15 cellular contexts compared by ENCODE assay signal in the genomic region with DNA sequence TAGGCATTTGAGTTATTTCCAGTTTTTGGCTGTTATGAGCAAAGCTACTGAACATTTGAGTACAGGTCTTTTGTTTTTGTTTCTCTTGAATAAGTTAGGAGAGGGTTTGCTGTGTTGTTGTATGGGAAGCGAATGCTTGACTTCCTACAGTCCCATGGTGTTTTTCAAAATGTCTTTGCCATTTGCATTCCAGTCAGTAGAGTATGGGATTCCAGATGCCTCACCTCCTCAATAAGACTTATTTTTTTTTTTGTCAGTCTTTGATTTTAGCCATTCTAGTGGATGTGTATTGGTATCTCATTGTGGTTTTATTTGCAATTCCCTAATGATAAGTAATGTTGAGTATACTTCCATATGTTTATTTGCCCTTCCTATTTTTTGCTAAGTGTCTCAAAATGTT. TPM values are rescaled to one million over a fixed set of nuclear protein-coding genes. Genes with fewer than 3 reads are reported as not detected.
DNase-seq lines count a peak whose midpoint lies in the region; ATAC-seq and TF ChIP-seq lines count a peak whose summit lies in the region.
"Had no signal": no experiment of that assay in that cellular context is flagged by ENCODE, and none has a peak within 500 bp of the region (broad histone marks: within the 10 kb centered on the region; RNA-seq: fewer than 3 reads in every experiment).

No MANE protein-coding gene starts in this region.

- H3K4me3 ChIP-seq in CD4-positive, alpha-beta memory T cell (ENCODE audit: low read length in 2 of 2): no peak overlapping the region
- H3K4me3 ChIP-seq in GM23338 (no peak overlapping the region), mammary epithelial cell (replicated peaks in 1 of 3; ENCODE audit: insufficient read depth in 1 of 3, low read depth in 2 of 3, low read length in 3 of 3) (no peak overlapping the region)
- H3K4me3 ChIP-seq: cardiac muscle cell had no signal

- H3K79me2 ChIP-seq in GM23338 (replicated peaks; ENCODE audit: insufficient read depth) (peaks cover 99% of the 10 kb centered on the region), mammary epithelial cell (ENCODE audit: insufficient read depth, low read length) (peaks cover 95% of the 10 kb centered on the region)

- H3K4me3 Mint-ChIP-seq in CD4-positive, alpha-beta memory T cell: peak overlapping the region; percentile 1 to 79 (median 42)
- no peak overlapping the region for H3K4me3 Mint-ChIP-seq in GM23338
- H3K4me3 Mint-ChIP-seq in naive thymus-derived CD8-positive, alpha-beta T cell: peak overlapping the region in 9 of 10 donors; percentile 19 to 70 (median 58)
- H3K4me3 Mint-ChIP-seq: activated CD4-positive, alpha-beta T cell treated with anti-CD3 and anti-CD28 coated beads, Interleukin-2, amount 10 ng/mL, durations not matched to agents 24 days and 14 days had no signal

- H3K9me3 Mint-ChIP-seq in CD4-positive, alpha-beta memory T cell: peaks cover 0 to 2% (median 0%) of the 10 kb centered on the region in 8 donors
- H3K9me3 Mint-ChIP-seq in GM23338: peaks cover 23% of the 10 kb centered on the region
- peaks cover 0 to 2% (median 0%) of the 10 kb centered on the region in 9 donors for H3K9me3 Mint-ChIP-seq in naive thymus-derived CD8-positive, alpha-beta T cell
- H3K9me3 Mint-ChIP-seq: activated CD4-positive, alpha-beta T cell treated with anti-CD3 and anti-CD28 coated beads, Interleukin-2, amount 10 ng/mL, durations not matched to agents 24 days and 14 days had no signal

- H3K4me1 Mint-ChIP-seq in CD4-positive, alpha-beta memory T cell: peaks cover 71 to 97% (median 85%) of the 10 kb centered on the region in 4 donors
- H3K4me1 Mint-ChIP-seq in GM23338: peaks cover 32% of the 10 kb centered on the region
- peaks cover 45 to 99% (median 96%) of the 10 kb centered on the region in 4 donors for H3K4me1 Mint-ChIP-seq in naive thymus-derived CD8-positive, alpha-beta T cell

- no TSS peak for BruUV-seq in mammary epithelial cell (replicated peaks; lab: Mats Ljungman, UMichigan)

- H2AFZ ChIP-seq in GM23338 (no peak overlapping the region), mammary epithelial cell (ENCODE audit: low read depth, low read length) (no peak overlapping the region)

- H4K20me1 ChIP-seq in GM23338 (replicated peaks; ENCODE audit: insufficient read depth): no peaks in the 10 kb centered on the region; the same call in 1 of the 2 replicates
- peaks cover 4% of the 10 kb centered on the region for H4K20me1 ChIP-seq in mammary epithelial cell (ENCODE audit: insufficient read depth, low read length)

- in situ Hi-C loops in mammary epithelial cell (cut with MboI; ENCODE audit: low sequenced_read_pairs in 2 of 2): no loop called here

- H3K4me2 ChIP-seq in GM23338 (peak overlapping the region; percentile 46), mammary epithelial cell (ENCODE audit: insufficient read depth, low read depth, low read length) (peak overlapping the region; percentile 36)

- POLR2A ChIA-PET in CD4-positive, alpha-beta memory T cell (lab: Charles Lee; ENCODE audit: partially characterized antibody): no interaction called here
- POLR2A ChIA-PET in naive thymus-derived CD8-positive, alpha-beta T cell (lab: Charles Lee): interaction anchor here (0.7 kb wide), 1 partner anchor 13 kb away, joined by 3 read pairs; no protein-coding TSS in a partner anchor

- WGBS in mammary epithelial cell (ENCODE audit: low coverage, missing lambda C conversion rate): 100% methylated on average over 1 of the region's 1 CpG

- CTCF ChIA-PET in CD4-positive, alpha-beta memory T cell (lab: Charles Lee; ENCODE audit: partially characterized antibody): interaction anchor here (1.4 kb wide), 1 partner anchor 73 kb away, joined by 4 read pairs; no protein-coding TSS in a partner anchor
- CTCF ChIA-PET in mammary epithelial cell (lab: Charles Lee; ENCODE audit: low non-redundant PET): no interaction called here

- TF ChIP-seq CTCF in GM23338 (conservative IDR thresholded peaks at IDR 0.05; ENCODE audit: low read depth in 2 of 2) (no peak), mammary epithelial cell (conservative IDR thresholded peaks at IDR 0.05 in 1 of 2, IDR thresholded peaks at IDR 0.05 in 1 of 2; ENCODE audit: extremely low read depth in 1 of 2, insufficient read depth in 1 of 2, low read depth in 1 of 2, low read length in 2 of 2) (no peak)

- no peak for DNase-seq in CD4-positive, alpha-beta memory T cell
- DNase-seq in GM23338 (ENCODE audit: low spot score) (no peak), mammary epithelial cell (peak; percentile 5), NCI-H2107 (lab: John Stamatoyannopoulos, UW) (no peak)
- DNase-seq in naive thymus-derived CD8-positive, alpha-beta T cell: no peak
- DNase-seq in stimulated activated CD4-positive, alpha-beta T cell treated with anti-CD3 and anti-CD28 coated beads, Interleukin-2, amount 100 ng/mL, for 48 hours: no peak
- no peak for DNase-seq in activated CD8-positive, alpha-beta memory T cell treated with anti-CD3 and anti-CD28 coated beads, Interleukin-2, amount 50 U/mL, for 4 hours
- DNase-seq: activated CD4-positive, alpha-beta T cell treated with anti-CD3 and anti-CD28 coated beads, Interleukin-2, amount 10 ng/mL, durations not matched to agents 24 days and 14 days; activated effector memory CD4-positive, alpha-beta T cell treated with Interleukin-2 at 50 U/mL for 16 hours; Caco-2; KG1; kidney; NCI-H524; T-helper 2 cell had no signal

- no peak overlapping the region for H3K27ac ChIP-seq in CD4-positive, alpha-beta memory T cell (ENCODE audit: low read depth, low read length)
- H3K27ac ChIP-seq in GM23338 (ENCODE audit: low read depth) (peak overlapping the region; percentile 79), mammary epithelial cell (ENCODE audit: insufficient read depth, low read depth, low read length) (no peak overlapping the region)
- H3K27ac ChIP-seq: cardiac muscle cell had no signal

- H3K36me3 Mint-ChIP-seq in CD4-positive, alpha-beta memory T cell: peaks cover 4 to 10% of the 10 kb centered on the region in 2 donors
- H3K36me3 Mint-ChIP-seq in GM23338 (ENCODE audit: low read depth): peaks cover 24% of the 10 kb centered on the region
- peaks cover 0 to 11% (median 8%) of the 10 kb centered on the region in 3 donors for H3K36me3 Mint-ChIP-seq in naive thymus-derived CD8-positive, alpha-beta T cell

- dilution Hi-C loops in mammary epithelial cell (cut with HindIII; ENCODE audit: low sequenced_read_pairs): no loop called here

- no peaks in the 10 kb centered on the region for H3K9me2 ChIP-seq in GM23338 (ENCODE audit: insufficient read depth)

- intact Hi-C loops in CD4-positive, alpha-beta memory T cell (cut with micrococcal nuclease): no loop called here
- intact Hi-C loops in mammary epithelial cell (cut with micrococcal nuclease): no loop called here

- H3K9me3 ChIP-seq in CD4-positive, alpha-beta memory T cell (ENCODE audit: control insufficient read depth in 1 of 2, low read length in 2 of 2): no peaks in the 10 kb centered on the region
- H3K9me3 ChIP-seq in mammary epithelial cell (replicated peaks; ENCODE audit: insufficient read depth, low read length): no peaks in the 10 kb centered on the region
- H3K9me3 ChIP-seq: Caco-2 had no signal

- peak; percentile 55; the same call in 2 of the 3 replicates for ATAC-seq in GM23338
- ATAC-seq in naive thymus-derived CD8-positive, alpha-beta T cell: no peak

- H3K9ac ChIP-seq in mammary epithelial cell (ENCODE audit: insufficient read depth, low read length): no peak overlapping the region

- H3K36me3 ChIP-seq in CD4-positive, alpha-beta memory T cell (ENCODE audit: insufficient read depth, low read length): no peaks in the 10 kb centered on the region
- H3K36me3 ChIP-seq in GM23338 (ENCODE audit: insufficient read depth) (no peaks in the 10 kb centered on the region), mammary epithelial cell (ENCODE audit: insufficient read depth, low read length) (no peaks in the 10 kb centered on the region)
- H3K36me3 ChIP-seq: cardiac muscle cell had no signal

- no peaks in the 10 kb centered on the region for H3K27me3 Mint-ChIP-seq in CD4-positive, alpha-beta memory T cell
- peaks cover 7% of the 10 kb centered on the region for H3K27me3 Mint-ChIP-seq in GM23338 (ENCODE audit: insufficient read depth, low read depth, poor library complexity)
- no peaks in the 10 kb centered on the region for H3K27me3 Mint-ChIP-seq in naive thymus-derived CD8-positive, alpha-beta T cell
- H3K27me3 Mint-ChIP-seq: activated CD4-positive, alpha-beta T cell treated with anti-CD3 and anti-CD28 coated beads, Interleukin-2, amount 10 ng/mL, durations not matched to agents 24 days and 14 days had no signal

- no peaks in the 10 kb centered on the region for H3K27me3 ChIP-seq in CD4-positive, alpha-beta memory T cell (ENCODE audit: insufficient read depth, low read length)
- H3K27me3 ChIP-seq in GM23338 (ENCODE audit: insufficient read depth) (no peaks in the 10 kb centered on the region), mammary epithelial cell (ENCODE audit: insufficient read depth, low read length) (no peaks in the 10 kb centered on the region)
- H3K27me3 ChIP-seq: cardiac muscle cell had no signal

- H3K4me1 ChIP-seq in CD4-positive, alpha-beta memory T cell (ENCODE audit: insufficient read depth, low read length): peaks cover 71% of the 10 kb centered on the region
- H3K4me1 ChIP-seq in GM23338 (ENCODE audit: insufficient read depth) (peaks cover 34% of the 10 kb centered on the region), mammary epithelial cell (ENCODE audit: insufficient read depth, low read length) (no peaks in the 10 kb centered on the region)
- H3K4me1 ChIP-seq: Caco-2 had no signal

- peak overlapping the region in 4 of 7 donors; percentile 27 to 63 (median 41) for H3K27ac Mint-ChIP-seq in CD4-positive, alpha-beta memory T cell
- peak overlapping the region; percentile 93 for H3K27ac Mint-ChIP-seq in GM23338
- H3K27ac Mint-ChIP-seq in naive thymus-derived CD8-positive, alpha-beta T cell: peak overlapping the region in 5 of 10 donors; percentile 11 to 83 (median 54)
- H3K27ac Mint-ChIP-seq: activated CD4-positive, alpha-beta T cell treated with anti-CD3 and anti-CD28 coated beads, Interleukin-2, amount 10 ng/mL, durations not matched to agents 24 days and 14 days had no signal

- H3F3A ChIP-seq in GM23338 (replicated peaks; ENCODE audit: low read depth): no peaks in the 10 kb centered on the region

TF ChIP-seq in GM23338, 12 proteins besides CTCF, POLR2A, EP300 and RAD21 (continues in another document):
- TF ChIP-seq STAT1 (IDR thresholded peaks at IDR 0.05; ENCODE audit: unreplicated experiment) (no peak), EZH2phosphoT487 (IDR thresholded peaks at IDR 0.05; ENCODE audit: unreplicated experiment) (no peak)

RNA-seq across cellular contexts. Expression of a gene that starts 19.4 kb away (rescaled TPM):
- 100 to 1,000 TPM in 1 of 2 experiments, 10 to 100 TPM in 1; 95.0 to 101 TPM for total RNA-seq in CD4-positive, alpha-beta memory T cell
- 10 to 100 TPM; 19.5 to 47.6 TPM for polyA plus RNA-seq in CD4-positive, alpha-beta memory T cell
- 80.2 and 88.4 TPM in 2 replicates for total RNA-seq in GM23338 (2014; rRNA removed; shearing (Covaris generic))
- polyA plus RNA-seq in GM23338 (2016; fragmentation: Nextera tagmentation; extraction: Ambion mirVana): 38.1 and 39.4 TPM in 2 replicates
- total RNA-seq in mammary epithelial cell: 10 to 100 TPM; 42.6 to 70.7 TPM
- polyA plus RNA-seq in mammary epithelial cell: 26.2 TPM
- 57.6 TPM for polyA minus RNA-seq in mammary epithelial cell
- total RNA-seq in naive thymus-derived CD8-positive, alpha-beta T cell: 100 to 1,000 TPM; 100 to 102 TPM
- polyA plus RNA-seq in naive thymus-derived CD8-positive, alpha-beta T cell: 10 to 100 TPM; 26.1 to 38.0 (median 33.6) TPM
